18 cellular contexts compared by ENCODE assay signal in the genomic region with DNA sequence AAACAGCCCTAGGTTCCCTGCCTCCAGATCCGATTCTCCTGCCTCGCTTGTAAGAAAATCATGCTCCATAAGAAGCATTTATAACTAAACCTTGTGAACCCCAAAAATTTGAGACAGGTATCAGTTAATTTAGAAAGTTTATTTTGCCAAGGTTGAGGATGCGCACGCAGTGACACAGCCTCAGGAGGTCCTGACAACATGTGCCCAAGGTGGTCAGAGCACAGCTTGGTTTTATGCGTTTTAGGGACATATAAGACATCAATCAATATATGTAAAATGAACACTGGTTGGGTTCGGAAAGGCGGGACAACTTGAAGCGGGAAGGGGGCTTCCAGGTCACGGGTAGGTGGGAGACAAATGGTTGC. TPM values are rescaled to one million over a fixed set of nuclear protein-coding genes. Genes with fewer than 3 reads are reported as not detected.
DNase-seq lines count a peak whose midpoint lies in the region; ATAC-seq and TF ChIP-seq lines count a peak whose summit lies in the region.
"Had no signal": no experiment of that assay in that cellular context is flagged by ENCODE, and none has a peak within 500 bp of the region (broad histone marks: within the 10 kb centered on the region; RNA-seq: fewer than 3 reads in every experiment).

No MANE protein-coding gene starts in this region.

- TF ChIP-seq POLR2A in gastrocnemius medialis (IDR thresholded peaks at IDR 0.05), result no peak

- H3K9me3 Mint-ChIP-seq in activated CD4-positive, alpha-beta memory T cell treated with anti-CD3 and anti-CD28 coated beads, Interleukin-2, amount 10 ng/mL, durations not matched to agents 7 days and 5 days, result peaks cover 26% of the 10 kb centered on the region
- peaks cover 29% of the 10 kb centered on the region for H3K9me3 Mint-ChIP-seq in activated CD4-positive, alpha-beta memory T cell treated with anti-CD3 and anti-CD28 coated beads for 36 hours
- H3K9me3 Mint-ChIP-seq in activated naive CD8-positive, alpha-beta T cell treated with anti-CD3 and anti-CD28 coated beads, Interleukin-2, amount 50 U/mL, for 24 hours, result peaks cover 21% of the 10 kb centered on the region
- peaks cover 68% of the 10 kb centered on the region for H3K9me3 Mint-ChIP-seq in nephron progenitor cell

- H3K4me3 Mint-ChIP-seq in activated CD4-positive, alpha-beta memory T cell treated with anti-CD3 and anti-CD28 coated beads, Interleukin-2, amount 10 ng/mL, durations not matched to agents 7 days and 5 days, result peak overlapping the region; percentile 0
- no peak overlapping the region for H3K4me3 Mint-ChIP-seq in activated CD4-positive, alpha-beta memory T cell treated with anti-CD3 and anti-CD28 coated beads for 36 hours
- H3K4me3 Mint-ChIP-seq in activated naive CD8-positive, alpha-beta T cell treated with anti-CD3 and anti-CD28 coated beads, Interleukin-2, amount 50 U/mL, for 24 hours, result peak overlapping the region; percentile 21
- H3K4me3 Mint-ChIP-seq in nephron progenitor cell, result peak overlapping the region; percentile 52

- H3K36me3 Mint-ChIP-seq in activated CD4-positive, alpha-beta memory T cell treated with anti-CD3 and anti-CD28 coated beads, Interleukin-2, amount 10 ng/mL, durations not matched to agents 7 days and 5 days (ENCODE audit: low read depth), result peaks cover 55% of the 10 kb centered on the region
- H3K36me3 Mint-ChIP-seq in activated CD4-positive, alpha-beta memory T cell treated with anti-CD3 and anti-CD28 coated beads for 36 hours, result peaks cover 48% of the 10 kb centered on the region
- peaks cover 44% of the 10 kb centered on the region for H3K36me3 Mint-ChIP-seq in activated naive CD8-positive, alpha-beta T cell treated with anti-CD3 and anti-CD28 coated beads, Interleukin-2, amount 50 U/mL, for 24 hours (ENCODE audit: low read depth)
- H3K36me3 Mint-ChIP-seq in nephron progenitor cell (ENCODE audit: low read depth), result peaks cover 69% of the 10 kb centered on the region

- H3K27ac ChIP-seq in HL-60 (replicated peaks) (peak overlapping the region; percentile 79), gastrocnemius medialis (no peak overlapping the region)
- H3K27ac ChIP-seq: neutrophil had no signal

- peaks cover 0 to 5% of the 10 kb centered on the region in 2 donors for H3K36me3 ChIP-seq in gastrocnemius medialis

- POLR2A ChIA-PET in activated CD4-positive, alpha-beta memory T cell treated with anti-CD3 and anti-CD28 coated beads, Interleukin-2, amount 10 ng/mL, durations not matched to agents 7 days and 5 days (lab: Charles Lee), result interaction anchor here (0.7 to 1.2 kb wide), 2 partner anchors 23 to 1568 kb away, joined by 3 read pairs; partner anchors contain the start of gene KIAA0319
- POLR2A ChIA-PET in activated CD4-positive, alpha-beta memory T cell treated with anti-CD3 and anti-CD28 coated beads for 36 hours (lab: Charles Lee), result no interaction called here

- H3K27me3 ChIP-seq in HL-60 (ENCODE audit: insufficient read depth, poor library complexity, severe bottlenecking) (no peaks in the 10 kb centered on the region), gastrocnemius medialis (no peaks in the 10 kb centered on the region)
- H3K27me3 ChIP-seq: neutrophil had no signal

- no peak for DNase-seq in activated CD4-positive, alpha-beta memory T cell treated with anti-CD3 and anti-CD28 coated beads, Interleukin-2, amount 10 ng/mL, durations not matched to agents 7 days and 5 days
- no peak for DNase-seq in activated CD4-positive, alpha-beta memory T cell treated with anti-CD3 and anti-CD28 coated beads for 36 hours
- no peak for DNase-seq in HL-60 (ENCODE audit: low read depth in 1 of 2, low spot score in 1 of 2)
- no peak for DNase-seq in activated naive CD8-positive, alpha-beta T cell treated with anti-CD3 and anti-CD28 coated beads, Interleukin-2, amount 50 U/mL, for 24 hours
- DNase-seq in nephron progenitor cell, result no peak
- DNase-seq in iPS-NIHi11 (ENCODE audit: low spot score), result no peak
- no peak for DNase-seq in gastrocnemius medialis
- DNase-seq in omental fat pad (ENCODE audit: low spot score), result no peak
- DNase-seq: DMS79; left colon; MV-4-11; NCI-H187; NCI-H345; retina; stimulated activated CD8-positive, alpha-beta memory T cell treated with anti-CD3 and anti-CD28 coated beads, Interleukin-4, amount 100 ng/mL, for 48 hours had no signal

- H3K9me3 ChIP-seq in gastrocnemius medialis, result no peaks in the 10 kb centered on the region
- H3K9me3 ChIP-seq: neutrophil had no signal

- no peaks in the 10 kb centered on the region for H3K27me3 Mint-ChIP-seq in activated CD4-positive, alpha-beta memory T cell treated with anti-CD3 and anti-CD28 coated beads, Interleukin-2, amount 10 ng/mL, durations not matched to agents 7 days and 5 days
- H3K27me3 Mint-ChIP-seq in activated CD4-positive, alpha-beta memory T cell treated with anti-CD3 and anti-CD28 coated beads for 36 hours, result no peaks in the 10 kb centered on the region
- H3K27me3 Mint-ChIP-seq in activated naive CD8-positive, alpha-beta T cell treated with anti-CD3 and anti-CD28 coated beads, Interleukin-2, amount 50 U/mL, for 24 hours, result no peaks in the 10 kb centered on the region
- peaks cover under 1% of the 10 kb centered on the region for H3K27me3 Mint-ChIP-seq in nephron progenitor cell (ENCODE audit: low read depth, poor library complexity)

- H3K27ac Mint-ChIP-seq in activated CD4-positive, alpha-beta memory T cell treated with anti-CD3 and anti-CD28 coated beads, Interleukin-2, amount 10 ng/mL, durations not matched to agents 7 days and 5 days, result no peak overlapping the region
- no peak overlapping the region for H3K27ac Mint-ChIP-seq in activated CD4-positive, alpha-beta memory T cell treated with anti-CD3 and anti-CD28 coated beads for 36 hours
- H3K27ac Mint-ChIP-seq in activated naive CD8-positive, alpha-beta T cell treated with anti-CD3 and anti-CD28 coated beads, Interleukin-2, amount 50 U/mL, for 24 hours, result no peak overlapping the region
- H3K27ac Mint-ChIP-seq in nephron progenitor cell, result no peak overlapping the region

- H3K4me3 ChIP-seq in HL-60 (replicated peaks; ENCODE audit: insufficient read depth, low read length), result peak overlapping the region; percentile 70
- H3K4me3 ChIP-seq in gastrocnemius medialis, result no peak overlapping the region

- peaks cover 36% of the 10 kb centered on the region for H3K4me1 Mint-ChIP-seq in activated CD4-positive, alpha-beta memory T cell treated with anti-CD3 and anti-CD28 coated beads, Interleukin-2, amount 10 ng/mL, durations not matched to agents 7 days and 5 days
- H3K4me1 Mint-ChIP-seq in activated CD4-positive, alpha-beta memory T cell treated with anti-CD3 and anti-CD28 coated beads for 36 hours (ENCODE audit: low read depth), result peaks cover 39% of the 10 kb centered on the region
- H3K4me1 Mint-ChIP-seq in activated naive CD8-positive, alpha-beta T cell treated with anti-CD3 and anti-CD28 coated beads, Interleukin-2, amount 50 U/mL, for 24 hours, result peaks cover 47% of the 10 kb centered on the region
- peaks cover 32% of the 10 kb centered on the region for H3K4me1 Mint-ChIP-seq in nephron progenitor cell

- CTCF ChIA-PET in activated CD4-positive, alpha-beta memory T cell treated with anti-CD3 and anti-CD28 coated beads, Interleukin-2, amount 10 ng/mL, durations not matched to agents 7 days and 5 days (lab: Charles Lee), result no interaction called here
- CTCF ChIA-PET in activated CD4-positive, alpha-beta memory T cell treated with anti-CD3 and anti-CD28 coated beads for 36 hours (lab: Charles Lee), result no interaction called here

- intact Hi-C loops in activated CD4-positive, alpha-beta memory T cell treated with anti-CD3 and anti-CD28 coated beads for 36 hours (cut with micrococcal nuclease), result loop anchor here (10.0 kb wide), 1 partner anchor 174 kb away; the partner anchor contains the start of gene ALDH5A1
- intact Hi-C loops in gastrocnemius medialis (cut with DNase I; ENCODE audit: low total_unique reads), result no loop called here

- in situ Hi-C loops in gastrocnemius medialis (cut with MboI; ENCODE audit: low sequenced_read_pairs in 4 of 4), result loop anchor here in 1 of 4 donors (5.0 kb wide), 1 partner anchor 43 kb away; no protein-coding TSS in a partner anchor

- no peak for ATAC-seq in activated naive CD8-positive, alpha-beta T cell treated with anti-CD3 and anti-CD28 coated beads, Interleukin-2, amount 50 U/mL, for 24 hours
- ATAC-seq in gastrocnemius medialis, result no peak
- ATAC-seq in omental fat pad (ENCODE audit: low FRiP score), result no peak
- ATAC-seq: esophagus mucosa, left colon had no signal

- no peak for TF ChIP-seq CTCF in HL-60 (IDR thresholded peaks at IDR 0.05; ENCODE audit: insufficient read depth, low read length)
- no peak for TF ChIP-seq CTCF in nephron progenitor cell (IDR thresholded peaks at IDR 0.05)
- no peak for TF ChIP-seq CTCF in gastrocnemius medialis (IDR thresholded peaks at IDR 0.05 in 4 of 5, conservative IDR thresholded peaks at IDR 0.05 in 1 of 5)
- TF ChIP-seq CTCF in omental fat pad (IDR thresholded peaks at IDR 0.05), result no peak

- H3K4me1 ChIP-seq in gastrocnemius medialis, result peaks cover 31 to 32% of the 10 kb centered on the region in 2 donors

RNA-seq across cellular contexts. Expression of gene ACOT13, which starts 2.1 kb away (rescaled TPM):
- 10 to 100 TPM; 19.9 to 21.1 TPM for total RNA-seq in activated CD4-positive, alpha-beta memory T cell treated with anti-CD3 and anti-CD28 coated beads, Interleukin-2, amount 10 ng/mL, durations not matched to agents 7 days and 5 days
- 10 to 100 TPM; 33.7 to 35.9 TPM for total RNA-seq in activated CD4-positive, alpha-beta memory T cell treated with anti-CD3 and anti-CD28 coated beads for 36 hours
- total RNA-seq in gastrocnemius medialis, result 10 to 100 TPM; 13.6 to 28.2 (median 21.1) TPM
- 10 to 100 TPM in 1 of 4 donors, 1 to 10 TPM in 3; 5.8 to 10.4 (median 7.7) TPM for total RNA-seq in omental fat pad

RNA-seq across cellular contexts. Expression of gene TDP2, which starts 2.3 kb away (rescaled TPM):
- total RNA-seq in activated CD4-positive, alpha-beta memory T cell treated with anti-CD3 and anti-CD28 coated beads, Interleukin-2, amount 10 ng/mL, durations not matched to agents 7 days and 5 days, result 10 to 100 TPM; 43.8 to 45.4 TPM
- 10 to 100 TPM; 47.5 to 48.6 TPM for total RNA-seq in activated CD4-positive, alpha-beta memory T cell treated with anti-CD3 and anti-CD28 coated beads for 36 hours
- total RNA-seq in gastrocnemius medialis, result 10 to 100 TPM; 17.6 to 44.2 (median 21.7) TPM
- total RNA-seq in omental fat pad, result 10 to 100 TPM; 24.0 to 40.2 (median 33.1) TPM

RNA-seq across cellular contexts. Expression of gene KIAA0319, which starts 23.0 kb away (rescaled TPM):
- under 1 TPM in 1 of 2 experiments, not detected in 1; 0.10 TPM for total RNA-seq in activated CD4-positive, alpha-beta memory T cell treated with anti-CD3 and anti-CD28 coated beads, Interleukin-2, amount 10 ng/mL, durations not matched to agents 7 days and 5 days
- total RNA-seq in activated CD4-positive, alpha-beta memory T cell treated with anti-CD3 and anti-CD28 coated beads for 36 hours, result under 1 TPM; 0.14 to 0.19 TPM
- not detected for total RNA-seq in gastrocnemius medialis
- total RNA-seq in omental fat pad, result under 1 TPM; 0.09 to 0.16 (median 0.12) TPM
- total RNA-seq: esophagus mucosa, RPMI7951 had no signal

RNA-seq across cellular contexts. Expression of gene C6orf62, which starts 50.0 kb away (rescaled TPM):
- total RNA-seq in activated CD4-positive, alpha-beta memory T cell treated with anti-CD3 and anti-CD28 coated beads, Interleukin-2, amount 10 ng/mL, durations not matched to agents 7 days and 5 days, result 100 to 1,000 TPM; 155 to 156 TPM
- 100 to 1,000 TPM; 130 to 134 TPM for total RNA-seq in activated CD4-positive, alpha-beta memory T cell treated with anti-CD3 and anti-CD28 coated beads for 36 hours
- total RNA-seq in gastrocnemius medialis, result 10 to 100 TPM; 24.1 to 50.7 (median 36.0) TPM
- total RNA-seq in omental fat pad, result 10 to 100 TPM; 54.4 to 81.3 (median 78.4) TPM
